ENCODE assay signal across 11 cellular contexts in genomic region chr15:74176262-74177208, GRCh38. TPM values are rescaled to one million over a fixed set of nuclear protein-coding genes. Genes with fewer than 3 reads are reported as not detected.
DNase-seq lines count a peak whose midpoint lies in the region; ATAC-seq and TF ChIP-seq lines count a peak whose summit lies in the region.
"Had no signal": no experiment of that assay in that cellular context is flagged by ENCODE, and none has a peak within 500 bp of the region (broad histone marks: within the 10 kb centered on the region; RNA-seq: fewer than 3 reads in every experiment).

No MANE protein-coding gene starts in this region.

- no peaks in the 10 kb centered on the region for H3K27me3 ChIP-seq in neuronal stem cell (ENCODE audit: control insufficient read depth in 3 of 3, insufficient read depth in 3 of 3, low read depth in 1 of 3, low read length in 3 of 3)
- no peaks in the 10 kb centered on the region for H3K27me3 ChIP-seq in PC-3 (ENCODE audit: low read length)

- no peaks in the 10 kb centered on the region for H3K9me3 ChIP-seq in neuronal stem cell (replicated peaks in 1 of 2; ENCODE audit: control insufficient read depth in 2 of 2, insufficient read depth in 1 of 2, low read depth in 1 of 2, low read length in 2 of 2)
- no peaks in the 10 kb centered on the region for H3K9me3 ChIP-seq in PC-3 (ENCODE audit: low read length)

- no peak overlapping the region for H2BK15ac ChIP-seq in neuronal stem cell (ENCODE audit: low read length)

- H3K79me2 ChIP-seq in PC-3 (ENCODE audit: low read length), result no peaks in the 10 kb centered on the region

- H3K4me3 Mint-ChIP-seq in HFFc6, result peak overlapping the region; percentile 11; the same call in 1 of the 2 replicates
- H3K4me3 Mint-ChIP-seq: dendritic cell treated with granulocyte-macrophage colony-stimulating factor and Interleukin-4, amounts not matched to agents 40 ng/mL and 50 ng/mL, for 4 days; memory B cell had no signal

- WGBS in neuronal stem cell (ENCODE audit: extremely low coverage in 2 of 2, insufficient read length in 2 of 2, insufficient replicate concordance in 1 of 2), 2 donors, result no CpG with 5 or more reads among the region's 10 CpGs

- H3K4ac ChIP-seq in neuronal stem cell (ENCODE audit: low read length), result no peak overlapping the region

- no TSS peak for BruUV-seq in PC-3 (replicated peaks; lab: Mats Ljungman, UMichigan)

- H4K91ac ChIP-seq in neuronal stem cell (ENCODE audit: low read depth, low read length, poor library complexity), result no peak overlapping the region

- peaks cover 69% of the 10 kb centered on the region for H3K4me1 Mint-ChIP-seq in HFFc6 (ENCODE audit: low read depth)
- H3K4me1 Mint-ChIP-seq: memory B cell had no signal

- no peak for ATAC-seq in HG02642 (IDR thresholded peaks at IDR 0.05; ENCODE audit: poor library complexity, unreplicated experiment)
- ATAC-seq in PC-3, result no peak

- H3K36me3 ChIP-seq in neuronal stem cell (replicated peaks in 1 of 2; ENCODE audit: control insufficient read depth in 2 of 2, insufficient read depth in 2 of 2, low read length in 2 of 2) (peaks cover 0 to 26% of the 10 kb centered on the region in 2 donors), PC-3 (ENCODE audit: low read depth, low read length) (no peaks in the 10 kb centered on the region)

- intact Hi-C loops in PC-3 (cut with micrococcal nuclease), result no loop called here

- no peak overlapping the region for H2AFZ ChIP-seq in neuronal stem cell (ENCODE audit: low read length)
- no peak overlapping the region for H2AFZ ChIP-seq in PC-3 (ENCODE audit: low read length)

- CTCF ChIA-PET in PC-3 (lab: Charles Lee), result no interaction called here

- H3K4me2 ChIP-seq in neuronal stem cell (ENCODE audit: insufficient read depth, low read length, poor library complexity, severe bottlenecking) (no peak overlapping the region), PC-3 (ENCODE audit: low read length) (no peak overlapping the region)

- DNase-seq in HFFc6 (no peak), astrocyte of the spinal cord (ENCODE audit: low read depth, low spot score) (peak; percentile 34), neuronal stem cell (ENCODE audit: low spot score) (no peak), NCI-H2029 (lab: John Stamatoyannopoulos, UW) (no peak), PC-3 (no peak)
- DNase-seq: activated gamma-delta T cell, SIG-M5 had no signal

- peak overlapping the region; percentile 7 for H2BK120ac ChIP-seq in neuronal stem cell (ENCODE audit: low read depth, low read length)

- H2AK5ac ChIP-seq in neuronal stem cell (ENCODE audit: low read depth, low read length), result peak overlapping the region; percentile 49

- no peak overlapping the region for H2BK12ac ChIP-seq in neuronal stem cell (ENCODE audit: low read length)

- peaks cover 3% of the 10 kb centered on the region; the same call in 1 of the 2 replicates for H3K27me3 Mint-ChIP-seq in HFFc6 (ENCODE audit: insufficient read depth)

- no peak overlapping the region for H3K27ac ChIP-seq in neuronal stem cell (replicated peaks; ENCODE audit: low read length)
- H3K27ac ChIP-seq in PC-3 (ENCODE audit: low read length), result no peak overlapping the region

- H4K8ac ChIP-seq in neuronal stem cell (ENCODE audit: low read depth, low read length), result no peak overlapping the region

- H3K14ac ChIP-seq in neuronal stem cell (ENCODE audit: low read length), result no peak overlapping the region

- no peaks in the 10 kb centered on the region for H4K20me1 ChIP-seq in PC-3 (ENCODE audit: low read length)

- H3F3A ChIP-seq in PC-3 (ENCODE audit: low read length, unreplicated experiment), result no peaks in the 10 kb centered on the region

- H3K9ac ChIP-seq in neuronal stem cell (ENCODE audit: low read depth, low read length, poor library complexity), result no peak overlapping the region
- no peak overlapping the region for H3K9ac ChIP-seq in PC-3 (ENCODE audit: low read length)

- H2BK5ac ChIP-seq in neuronal stem cell (ENCODE audit: low read length), result no peak overlapping the region

- H3K36me3 Mint-ChIP-seq in HFFc6 (ENCODE audit: low read depth), result no peaks in the 10 kb centered on the region
- H3K36me3 Mint-ChIP-seq: memory B cell had no signal

- peak overlapping the region; percentile 19 for H3K27ac Mint-ChIP-seq in HFFc6
- H3K27ac Mint-ChIP-seq: dendritic cell treated with granulocyte-macrophage colony-stimulating factor and Interleukin-4, amounts not matched to agents 40 ng/mL and 50 ng/mL, for 4 days; memory B cell had no signal

- H3K9me2 ChIP-seq in PC-3 (replicated peaks; ENCODE audit: low read length), result no peaks in the 10 kb centered on the region

- in situ Hi-C loops in astrocyte of the spinal cord (cut with HindIII; ENCODE audit: low sequenced_read_pairs), result no loop called here

- no peak overlapping the region for H3K23ac ChIP-seq in neuronal stem cell (ENCODE audit: low read depth, low read length, poor library complexity)

- no peaks in the 10 kb centered on the region for H3K9me3 Mint-ChIP-seq in HFFc6
- H3K9me3 Mint-ChIP-seq: dendritic cell treated with granulocyte-macrophage colony-stimulating factor and Interleukin-4, amounts not matched to agents 40 ng/mL and 50 ng/mL, for 4 days; memory B cell had no signal

- H3K4me3 ChIP-seq in astrocyte of the spinal cord (ENCODE audit: low read depth, low read length), result peak overlapping the region; percentile 41
- no peak overlapping the region for H3K4me3 ChIP-seq in neuronal stem cell (ENCODE audit: low read length in 2 of 2)
- H3K4me3 ChIP-seq in PC-3 (ENCODE audit: low read length), result no peak overlapping the region

- H3K18ac ChIP-seq in neuronal stem cell (ENCODE audit: low read length), result peak overlapping the region; percentile 86

- POLR2A ChIA-PET in PC-3 (lab: Charles Lee; ENCODE audit: unreplicated experiment), result no interaction called here

- TF ChIP-seq CTCF in HFFc6 (IDR thresholded peaks at IDR 0.05) (no peak), astrocyte of the spinal cord (IDR thresholded peaks at IDR 0.05; ENCODE audit: low read depth, low read length) (no peak), PC-3 (conservative IDR thresholded peaks at IDR 0.05; ENCODE audit: low read depth, low read length) (no peak)

- no peaks in the 10 kb centered on the region for H3K79me1 ChIP-seq in neuronal stem cell (ENCODE audit: low read depth, low read length)

- H3K4me1 ChIP-seq in neuronal stem cell (ENCODE audit: control insufficient read depth in 2 of 2, insufficient read depth in 1 of 2, low read depth in 1 of 2, low read length in 2 of 2), result peaks cover 23 to 40% of the 10 kb centered on the region in 2 donors
- H3K4me1 ChIP-seq in PC-3 (ENCODE audit: insufficient read depth, low read length), result peaks cover 39% of the 10 kb centered on the region

RNA-seq across cellular contexts. Expression of gene ISLR, which starts 3.0 kb away (rescaled TPM):
- total RNA-seq in HFFc6 (2021; fragmentation: NEBNext Ultra II Directional; extraction: Animal tissue kit (Norgen Biotek cat#: 25700)), result 1 to 10 TPM; 1.7 to 6.3 (median 1.9) TPM
- 0.56 TPM for polyA plus RNA-seq in neuronal stem cell (2013, experiment 1 of 2)
- polyA plus RNA-seq in neuronal stem cell (2013, experiment 2 of 2), result 0.73 TPM
- total RNA-seq in PC-3 (2014; rRNA removed), result not detected in 2 replicates
- total RNA-seq: NCI-H460 had no signal

RNA-seq across cellular contexts. Expression of gene STRA6, which starts 26.1 kb away (rescaled TPM):
- total RNA-seq in HFFc6 (2021; fragmentation: NEBNext Ultra II Directional; extraction: Animal tissue kit (Norgen Biotek cat#: 25700)), result 1 to 10 TPM; 2.2 to 3.2 (median 2.6) TPM
- 3.9 TPM for polyA plus RNA-seq in neuronal stem cell (2013, experiment 1 of 2)
- 3.4 TPM for polyA plus RNA-seq in neuronal stem cell (2013, experiment 2 of 2)
- total RNA-seq in PC-3 (2014; rRNA removed), result 0.29 and 5.8 TPM in 2 replicates

RNA-seq across cellular contexts. Expression of gene ISLR2, which starts 46.1 kb away (rescaled TPM):
- total RNA-seq in HFFc6 (2021; fragmentation: NEBNext Ultra II Directional; extraction: Animal tissue kit (Norgen Biotek cat#: 25700)), result under 1 TPM in 1 of 6 experiments, not detected in 5; 0.07 TPM
- 0.10 TPM for polyA plus RNA-seq in neuronal stem cell (2013, experiment 1 of 2)
- 0.17 TPM for polyA plus RNA-seq in neuronal stem cell (2013, experiment 2 of 2)
- 0.22 TPM in 1 of 2 replicates, not detected in the other for total RNA-seq in PC-3 (2014; rRNA removed)
- total RNA-seq: NCI-H460 had no signal

RNA-seq across cellular contexts. Expression of gene CCDC33, which starts 59.6 kb away (rescaled TPM):
- total RNA-seq in HFFc6 (2021; fragmentation: NEBNext Ultra II Directional; extraction: Animal tissue kit (Norgen Biotek cat#: 25700)), result under 1 TPM in 1 of 6 experiments, not detected in 5; 0.30 TPM
- 1.3 TPM for polyA plus RNA-seq in neuronal stem cell (2013, experiment 1 of 2)
- 1.1 TPM for polyA plus RNA-seq in neuronal stem cell (2013, experiment 2 of 2)
- 0.77 TPM in 1 of 2 replicates, not detected in the other for total RNA-seq in PC-3 (2014; rRNA removed)
- total RNA-seq: NCI-H460 had no signal
